ENCODE assay signal across 1 cellular context in genomic region chr20:40882173-40882572, GRCh38.
TF ChIP-seq lines count a peak whose summit lies in the region.

No MANE protein-coding gene starts in this region.

TF ChIP-seq in GM12878, 131 proteins besides CTCF, POLR2A, EP300 and RAD21:
- TF ChIP-seq USF2 (IDR thresholded peaks at IDR 0.05; ENCODE audit: borderline replicate concordance, low read depth, low read length) (no peak), ZBTB33 (IDR thresholded peaks at IDR 0.05) (no peak), FOXM1 (IDR thresholded peaks at IDR 0.05; ENCODE audit: low read depth, low read length) (no peak), EED (IDR thresholded peaks at IDR 0.05; ENCODE audit: low read depth) (no peak), KAT2A (conservative IDR thresholded peaks at IDR 0.05; ENCODE audit: control insufficient read depth, low read depth, low read length) (no peak), NFYA (IDR thresholded peaks at IDR 0.05; ENCODE audit: borderline replicate concordance, low read depth, low read length) (no peak), RCOR1 (conservative IDR thresholded peaks at IDR 0.05; ENCODE audit: low read depth, low read length) (no peak), CHD4 (IDR thresholded peaks at IDR 0.05) (no peak), ZBED1 (IDR thresholded peaks at IDR 0.05; ENCODE audit: borderline replicate concordance) (no peak), E2F8 (IDR thresholded peaks at IDR 0.05; ENCODE audit: low read depth, partially characterized antibody) (no peak), PBX3 (IDR thresholded peaks at IDR 0.05; ENCODE audit: insufficient replicate concordance, low read depth, low read length) (no peak), CEBPZ (IDR thresholded peaks at IDR 0.05; ENCODE audit: low read depth, low read length) (no peak), ELK1 (IDR thresholded peaks at IDR 0.05; ENCODE audit: low read depth, low read length) (no peak), CREB1 (IDR thresholded peaks at IDR 0.05; ENCODE audit: low read depth) (no peak), PKNOX1 (IDR thresholded peaks at IDR 0.05) (no peak)
TF ChIP-seq in GM12878: peak in this region for 0.
